Comparison of ENCODE assay signal across 1 cellular context in genomic region chr7:138460176-138460648, GRCh38.
TF ChIP-seq lines count a peak whose summit lies in the region.

Gene TRIM24, plus strand, starts transcription at chr7:138460259. Its CDS starts 290 bp downstream, at chr7:138460549.

TF ChIP-seq in HEK293, 187 proteins besides CTCF, POLR2A, EP300 and RAD21 (continued from another document and continues in another):
- TF ChIP-seq PATZ1 (tag by site-specific recombination; IDR thresholded peaks at IDR 0.05) (peak; percentile 91), ZNF37A (tag by site-specific recombination; IDR thresholded peaks at IDR 0.05) (no peak), GLI4 (tag by site-specific recombination; IDR thresholded peaks at IDR 0.05) (0 out of 2 replicates have a peak, but pooled peaks have one; percentile 32), KLF7 (tag by site-specific recombination; IDR thresholded peaks at IDR 0.05; ENCODE audit: borderline replicate concordance) (peak; percentile 60; the same call in 1 of the 2 replicates), KLF17 (tag by site-specific recombination; IDR thresholded peaks at IDR 0.05) (peak; percentile 30; the same call in 1 of the 2 replicates), KLF16 (tag by site-specific recombination; IDR thresholded peaks at IDR 0.05) (peak; percentile 78), GLIS1 (tag by site-specific recombination; IDR thresholded peaks at IDR 0.05) (peak; percentile 55), PRDM6 (tag by site-specific recombination; IDR thresholded peaks at IDR 0.05) (no peak), ZNF174 (tag by site-specific recombination; IDR thresholded peaks at IDR 0.05) (no peak), ZFP3 (tag by site-specific recombination; IDR thresholded peaks at IDR 0.05; ENCODE audit: low read depth) (no peak), ZBTB7A (tag by site-specific recombination; IDR thresholded peaks at IDR 0.05; ENCODE audit: low read depth) (0 out of 2 replicates have a peak, but pooled peaks have one; percentile 76), ZNF2 (tag by site-specific recombination; IDR thresholded peaks at IDR 0.05) (peak; percentile 57; the same call in 1 of the 2 replicates), ZNF580 (tag by site-specific recombination; IDR thresholded peaks at IDR 0.05) (0 out of 2 replicates have a peak, but pooled peaks have one; percentile 62), ZNF660 (tag by site-specific recombination; IDR thresholded peaks at IDR 0.05) (peak; percentile 65), ZNF776 (tag by site-specific recombination; IDR thresholded peaks at IDR 0.05; ENCODE audit: borderline replicate concordance) (no peak), ZNF366 (tag by site-specific recombination; conservative IDR thresholded peaks at IDR 0.05) (no peak; the same call in 1 of the 2 replicates), SP3 (tag by site-specific recombination; IDR thresholded peaks at IDR 0.05) (peak; percentile 76), ZBTB26 (tag by site-specific recombination; optimal IDR thresholded peaks at IDR 0.05) (peak; percentile 69), ZFP69B (tag by site-specific recombination; IDR thresholded peaks at IDR 0.05) (peak; percentile 49; the same call in 1 of the 2 replicates), ZBTB17 (tag by site-specific recombination; IDR thresholded peaks at IDR 0.05) (peak; percentile 35; the same call in 1 of the 2 replicates), ZNF112 (tag by site-specific recombination; IDR thresholded peaks at IDR 0.05) (no peak), SP2 (tag by site-specific recombination; IDR thresholded peaks at IDR 0.05) (peak; percentile 82), ZXDB (tag by site-specific recombination; IDR thresholded peaks at IDR 0.05) (peak; percentile 60), ZNF133 (tag by site-specific recombination; IDR thresholded peaks at IDR 0.05) (no peak), KLF8 (tag by site-specific recombination; IDR thresholded peaks at IDR 0.05) (peak; percentile 95), ZNF76 (tag by site-specific recombination; IDR thresholded peaks at IDR 0.05; ENCODE audit: borderline replicate concordance, low read depth) (no peak), KLF1 (tag by site-specific recombination; IDR thresholded peaks at IDR 0.05) (peak; percentile 84), ZNF585B (tag by site-specific recombination; IDR thresholded peaks at IDR 0.05) (no peak), ZNF280C (tag by site-specific recombination; IDR thresholded peaks at IDR 0.05) (no peak), ZNF394 (tag by site-specific recombination; IDR thresholded peaks at IDR 0.05; ENCODE audit: borderline replicate concordance) (peak; percentile 63; the same call in 1 of the 2 replicates), IKZF3 (tag by site-specific recombination; IDR thresholded peaks at IDR 0.05) (peak; percentile 75), HIC1 (tag by site-specific recombination; IDR thresholded peaks at IDR 0.05) (peak; percentile 79), BCL6B (tag by site-specific recombination; IDR thresholded peaks at IDR 0.05) (no peak), ZNF146 (tag by site-specific recombination; IDR thresholded peaks at IDR 0.05) (0 out of 2 replicates have a peak, but pooled peaks have one; percentile 18), ZSCAN30 (tag by site-specific recombination; IDR thresholded peaks at IDR 0.05) (peak; percentile 36), SETDB1 (IDR thresholded peaks at IDR 0.05; ENCODE audit: insufficient read length, low read length) (no peak), YY1 (tag by site-specific recombination; IDR thresholded peaks at IDR 0.05) (peak; percentile 38), KLF10 (tag by site-specific recombination; IDR thresholded peaks at IDR 0.05) (peak; percentile 79), ZNF610 (tag by site-specific recombination; IDR thresholded peaks at IDR 0.05; ENCODE audit: borderline replicate concordance) (0 out of 2 replicates have a peak, but pooled peaks have one; percentile 39), WT1 (tag by site-specific recombination; IDR thresholded peaks at IDR 0.05) (peak; percentile 64), ZNF600 (tag by site-specific recombination; IDR thresholded peaks at IDR 0.05) (peak; percentile 60; the same call in 1 of the 2 replicates), ZNF221 (tag by site-specific recombination; IDR thresholded peaks at IDR 0.05; ENCODE audit: borderline replicate concordance) (no peak), KLF9 (tag by site-specific recombination; IDR thresholded peaks at IDR 0.05; ENCODE audit: low read depth) (peak; percentile 72; the same call in 1 of the 2 replicates), ZNF423 (tag by site-specific recombination; IDR thresholded peaks at IDR 0.05) (peak; percentile 81; the same call in 1 of the 2 replicates), ZNF692 (tag by site-specific recombination; IDR thresholded peaks at IDR 0.05) (peak; percentile 28; the same call in 1 of the 2 replicates), ZNF398 (tag by site-specific recombination; IDR thresholded peaks at IDR 0.05) (peak; percentile 89), ZNF704 (tag by site-specific recombination; IDR thresholded peaks at IDR 0.05) (no peak), RBAK (tag by site-specific recombination; IDR thresholded peaks at IDR 0.05) (no peak)
